In genomic region chr5:68369436-68370125, GRCh38 we compare ENCODE assay signal across 8 cellular contexts.
DNase-seq lines count a peak whose midpoint lies in the region; ATAC-seq lines count a peak whose summit lies in the region.

No MANE protein-coding gene starts in this region.

- ATAC-seq in GM19397 (IDR thresholded peaks at IDR 0.05; ENCODE audit: unreplicated experiment) (peak; percentile 67), HG03095 (IDR thresholded peaks at IDR 0.05; ENCODE audit: unreplicated experiment) (peak; percentile 85), left colon (no peak)

- intact Hi-C loops in left colon (cut with DNase I, micrococcal nuclease): no loop called here

- peak; percentile 20 for DNase-seq in activated T-cell treated with anti-CD3 and anti-CD28 coated beads for 48 hours (ENCODE audit: low read depth)
- DNase-seq in stimulated activated CD4-positive, alpha-beta T cell treated with anti-CD3 and anti-CD28 coated beads, TNF-alpha, amount 100 ng/mL, for 24 hours (ENCODE audit: low read depth in 3 of 3): peak in 2 of 3 experiments; percentile 13 to 22
- no peak for DNase-seq in islet precursor cell
- no peak for DNase-seq in LoVo (ENCODE audit: low spot score)
- no peak for DNase-seq in left colon
- no peak for DNase-seq in DMS 273 (lab: John Stamatoyannopoulos, UW; ENCODE audit: unreplicated experiment)

Comparison
In these comparisons a context has a peak if more than half of its experiments do, and no peak if none do; other contexts are left out.
1. DNase-seq: peak in activated T-cell treated with anti-CD3 and anti-CD28 coated beads for 48 hours (single experiment) and stimulated activated CD4-positive, alpha-beta T cell treated with anti-CD3 and anti-CD28 coated beads, TNF-alpha, amount 100 ng/mL, for 24 hours (2 of 3); none in islet precursor cell (single experiment), LoVo (single experiment), left colon (0 of 2) and DMS 273 (single experiment).